Comparison of ENCODE assay signal across 8 cellular contexts in the genomic region with DNA sequence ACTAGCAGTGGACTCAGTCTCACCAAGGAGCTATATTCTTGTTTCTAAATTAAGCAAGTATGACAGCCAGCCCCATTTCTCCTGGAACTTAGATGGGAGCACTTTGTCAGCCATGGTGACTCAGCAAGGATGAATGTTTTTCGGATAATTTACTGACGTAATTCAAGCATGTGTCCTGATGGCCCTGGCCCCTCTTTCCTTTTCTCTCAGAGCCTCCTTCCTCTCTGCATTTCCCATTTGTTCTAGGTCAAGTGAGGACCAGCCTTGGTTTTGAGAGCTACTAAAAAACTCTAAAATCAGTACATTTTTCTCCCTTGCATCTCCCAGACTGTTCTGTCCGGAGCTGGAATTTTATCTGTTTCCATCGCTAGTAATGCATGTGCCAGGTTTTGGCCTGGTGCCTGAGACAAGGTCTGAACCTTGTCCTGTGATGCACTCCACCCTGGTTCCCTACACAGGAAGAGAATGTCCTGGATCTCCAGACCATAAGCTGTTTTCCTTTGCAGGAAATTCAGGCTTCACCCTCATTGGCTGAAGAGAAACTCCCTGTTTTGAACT.
DNase-seq lines count a peak whose midpoint lies in the region; ATAC-seq and TF ChIP-seq lines count a peak whose summit lies in the region.

No MANE protein-coding gene starts in this region.

- H3K9ac ChIP-seq in BLaER1 (no peak overlapping the region), adipocyte (ENCODE audit: low read length) (peak overlapping the region; percentile 56)

- no peaks in the 10 kb centered on the region for H3K27me3 ChIP-seq in BLaER1
- no peaks in the 10 kb centered on the region for H3K27me3 ChIP-seq in adipocyte (replicated peaks; ENCODE audit: control insufficient read depth, insufficient read depth, low read length)

- peak overlapping the region; percentile 83; the same call in 1 of the 2 replicates for H3K4me2 ChIP-seq in BLaER1

- ATAC-seq in HG03097 (IDR thresholded peaks at IDR 0.05; ENCODE audit: low FRiP score, unreplicated experiment) (no peak), HG03159 (IDR thresholded peaks at IDR 0.05; ENCODE audit: unreplicated experiment) (no peak)
- no peak for ATAC-seq in activated CD4-positive, CD25-positive, alpha-beta regulatory T cell treated with anti-CD3 and anti-CD28 coated beads, Interleukin-2, amount 50 U/mL, for 24 hours

- no peak overlapping the region for H3K27ac ChIP-seq in BLaER1

- no peak for TF ChIP-seq CTCF in retinal pigment epithelial cell (conservative IDR thresholded peaks at IDR 0.05; ENCODE audit: low read depth, low read length)

- H3K4me3 ChIP-seq in BLaER1 (no peak overlapping the region), adipocyte (ENCODE audit: low read length) (peak overlapping the region; percentile 43), retinal pigment epithelial cell (ENCODE audit: low read length) (no peak overlapping the region)

- H3K36me3 ChIP-seq in BLaER1 (no peaks in the 10 kb centered on the region), adipocyte (ENCODE audit: control insufficient read depth, insufficient read depth, low read length, severe bottlenecking) (no peaks in the 10 kb centered on the region)

- H3K4me1 ChIP-seq in BLaER1 (peaks cover 43% of the 10 kb centered on the region), adipocyte (ENCODE audit: control insufficient read depth, insufficient read depth, low read length) (peaks cover 21% of the 10 kb centered on the region)

- no peaks in the 10 kb centered on the region for H3K9me3 ChIP-seq in BLaER1
- no peaks in the 10 kb centered on the region for H3K9me3 ChIP-seq in adipocyte (ENCODE audit: control insufficient read depth, low read length)

- DNase-seq in adipocyte (ENCODE audit: low read depth) = peak; percentile 74
- peak; percentile 63 for DNase-seq in glomerular visceral epithelial cell (ENCODE audit: extremely low spot score)
- peak; percentile 81 for DNase-seq in retinal pigment epithelial cell (ENCODE audit: low read depth)
- DNase-seq in D341Med (ENCODE audit: low spot score) = no peak

- H4K20me1 ChIP-seq in BLaER1 = 0 out of 2 replicates have a peak, but pooled peaks cover 14% of the 10 kb centered on the region
